Comparison of ENCODE assay signal across 1 cellular context in genomic region chr17:4777969-4778760, GRCh38.
TF ChIP-seq lines count a peak whose summit lies in the region.

No MANE protein-coding gene starts in this region.

TF ChIP-seq in HepG2, 621 proteins besides CTCF, POLR2A, EP300 and RAD21 (continued from another document and continues in another):
- TF ChIP-seq PITX1 (CRISPR knock-in tag; IDR thresholded peaks at IDR 0.05) (peak; percentile 91), ZNF766 (CRISPR knock-in tag; IDR thresholded peaks at IDR 0.05; ENCODE audit: borderline replicate concordance) (peak; percentile 55; the same call in 1 of the 2 replicates), ZNF224 (CRISPR knock-in tag; IDR thresholded peaks at IDR 0.05) (no peak), ZNF30 (CRISPR knock-in tag; IDR thresholded peaks at IDR 0.05) (no peak), KDM3A (CRISPR knock-in tag; IDR thresholded peaks at IDR 0.05; ENCODE audit: low read depth) (no peak), U2AF2 (IDR thresholded peaks at IDR 0.05; ENCODE audit: low read depth, low read length) (no peak), GPN1 (CRISPR knock-in tag; IDR thresholded peaks at IDR 0.05; ENCODE audit: borderline replicate concordance) (no peak), HIC2 (CRISPR knock-in tag; IDR thresholded peaks at IDR 0.05; ENCODE audit: low read depth) (no peak), ZNF563 (CRISPR knock-in tag; IDR thresholded peaks at IDR 0.05) (no peak), BHLHE40 (IDR thresholded peaks at IDR 0.05; ENCODE audit: low read length) (no peak; the same call in 1 of the 2 replicates), RERE (CRISPR knock-in tag; IDR thresholded peaks at IDR 0.05; ENCODE audit: low read depth) (peak; percentile 64; the same call in 1 of the 2 replicates), ZBTB21 (CRISPR knock-in tag; IDR thresholded peaks at IDR 0.05) (no peak), ZNF577 (CRISPR knock-in tag; IDR thresholded peaks at IDR 0.05; ENCODE audit: borderline replicate concordance, low read depth) (no peak), ZNF619 (CRISPR knock-in tag; IDR thresholded peaks at IDR 0.05) (no peak), TARDBP (CRISPR knock-in tag; IDR thresholded peaks at IDR 0.05) (peak; percentile 74), IKZF5 (CRISPR knock-in tag; IDR thresholded peaks at IDR 0.05) (0 out of 2 replicates have a peak, but pooled peaks have one; percentile 39), PTBP1 (IDR thresholded peaks at IDR 0.05; ENCODE audit: low read depth, low read length, poor library complexity, severe bottlenecking) (no peak), ZNF713 (CRISPR knock-in tag; IDR thresholded peaks at IDR 0.05) (no peak), TAF1 (CRISPR knock-in tag; IDR thresholded peaks at IDR 0.05) (no peak), ZFP36 (IDR thresholded peaks at IDR 0.05; ENCODE audit: borderline replicate concordance, low read depth, low read length, partially characterized antibody) (no peak), ZXDC (CRISPR knock-in tag; IDR thresholded peaks at IDR 0.05) (no peak), ARID4A (CRISPR knock-in tag; IDR thresholded peaks at IDR 0.05; ENCODE audit: borderline replicate concordance) (peak; percentile 78; the same call in 1 of the 2 replicates), ZNF792 (CRISPR knock-in tag; IDR thresholded peaks at IDR 0.05) (peak; percentile 99), TEAD2 (CRISPR knock-in tag; IDR thresholded peaks at IDR 0.05) (0 out of 2 replicates have a peak, but pooled peaks have one; percentile 24), ZNF883 (CRISPR knock-in tag; IDR thresholded peaks at IDR 0.05; ENCODE audit: not compliant biosample characterization) (no peak), KMT2B (CRISPR knock-in tag; IDR thresholded peaks at IDR 0.05) (peak; percentile 71; the same call in 1 of the 2 replicates), HNRNPUL1 (IDR thresholded peaks at IDR 0.05; ENCODE audit: low read depth, low read length) (no peak), ZNF549 (CRISPR knock-in tag; IDR thresholded peaks at IDR 0.05) (no peak), RXRB (CRISPR knock-in tag; IDR thresholded peaks at IDR 0.05; ENCODE audit: borderline replicate concordance) (peak; percentile 82)
- TF ChIP-seq, protein P1, sequence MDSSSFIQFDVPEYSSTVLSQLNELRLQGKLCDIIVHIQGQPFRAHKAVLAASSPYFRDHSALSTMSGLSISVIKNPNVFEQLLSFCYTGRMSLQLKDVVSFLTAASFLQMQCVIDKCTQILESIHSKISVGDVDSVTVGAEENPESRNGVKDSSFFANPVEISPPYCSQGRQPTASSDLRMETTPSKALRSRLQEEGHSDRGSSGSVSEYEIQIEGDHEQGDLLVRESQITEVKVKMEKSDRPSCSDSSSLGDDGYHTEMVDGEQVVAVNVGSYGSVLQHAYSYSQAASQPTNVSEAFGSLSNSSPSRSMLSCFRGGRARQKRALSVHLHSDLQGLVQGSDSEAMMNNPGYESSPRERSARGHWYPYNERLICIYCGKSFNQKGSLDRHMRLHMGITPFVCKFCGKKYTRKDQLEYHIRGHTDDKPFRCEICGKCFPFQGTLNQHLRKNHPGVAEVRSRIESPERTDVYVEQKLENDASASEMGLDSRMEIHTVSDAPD (CRISPR knock-in tag; IDR thresholded peaks at IDR 0.05), result peak; percentile 62; the same call in 1 of the 2 replicates
- TF ChIP-seq, protein P2, sequence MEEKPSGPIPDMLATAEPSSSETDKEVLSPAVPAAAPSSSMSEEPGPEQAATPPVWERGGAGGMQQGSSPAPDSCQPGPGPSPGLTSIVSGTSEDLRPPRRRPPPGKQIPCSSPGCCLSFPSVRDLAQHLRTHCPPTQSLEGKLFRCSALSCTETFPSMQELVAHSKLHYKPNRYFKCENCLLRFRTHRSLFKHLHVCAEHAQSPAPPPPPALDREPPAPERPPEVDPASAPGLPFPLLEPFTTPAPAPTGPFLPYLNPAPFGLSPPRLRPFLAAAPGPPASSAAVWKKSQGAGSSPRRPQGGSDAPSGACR (CRISPR knock-in tag; IDR thresholded peaks at IDR 0.05), result peak; percentile 44
- TF ChIP-seq, protein P3, sequence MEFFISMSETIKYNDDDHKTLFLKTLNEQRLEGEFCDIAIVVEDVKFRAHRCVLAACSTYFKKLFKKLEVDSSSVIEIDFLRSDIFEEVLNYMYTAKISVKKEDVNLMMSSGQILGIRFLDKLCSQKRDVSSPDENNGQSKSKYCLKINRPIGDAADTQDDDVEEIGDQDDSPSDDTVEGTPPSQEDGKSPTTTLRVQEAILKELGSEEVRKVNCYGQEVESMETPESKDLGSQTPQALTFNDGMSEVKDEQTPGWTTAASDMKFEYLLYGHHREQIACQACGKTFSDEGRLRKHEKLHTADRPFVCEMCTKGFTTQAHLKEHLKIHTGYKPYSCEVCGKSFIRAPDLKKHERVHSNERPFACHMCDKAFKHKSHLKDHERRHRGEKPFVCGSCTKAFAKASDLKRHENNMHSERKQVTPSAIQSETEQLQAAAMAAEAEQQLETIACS (CRISPR knock-in tag; IDR thresholded peaks at IDR 0.05), result no peak
- TF ChIP-seq, protein P4, sequence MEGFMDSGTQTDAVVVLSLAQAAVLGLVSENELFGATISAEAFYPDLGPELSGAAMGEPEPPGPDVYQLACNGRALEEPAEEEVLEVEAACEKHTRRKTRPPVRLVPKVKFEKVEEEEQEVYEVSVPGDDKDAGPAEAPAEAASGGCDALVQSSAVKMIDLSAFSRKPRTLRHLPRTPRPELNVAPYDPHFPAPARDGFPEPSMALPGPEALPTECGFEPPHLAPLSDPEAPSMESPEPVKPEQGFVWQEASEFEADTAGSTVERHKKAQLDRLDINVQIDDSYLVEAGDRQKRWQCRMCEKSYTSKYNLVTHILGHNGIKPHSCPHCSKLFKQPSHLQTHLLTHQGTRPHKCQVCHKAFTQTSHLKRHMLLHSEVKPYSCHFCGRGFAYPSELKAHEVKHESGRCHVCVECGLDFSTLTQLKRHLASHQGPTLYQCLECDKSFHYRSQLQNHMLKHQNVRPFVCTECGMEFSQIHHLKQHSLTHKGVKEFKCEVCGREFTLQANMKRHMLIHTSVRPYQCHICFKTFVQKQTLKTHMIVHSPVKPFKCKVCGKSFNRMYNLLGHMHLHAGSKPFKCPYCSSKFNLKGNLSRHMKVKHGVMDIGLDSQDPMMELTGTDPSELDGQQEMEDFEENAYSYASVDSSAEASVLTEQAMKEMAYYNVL (CRISPR knock-in tag; IDR thresholded peaks at IDR 0.05; ENCODE audit: borderline replicate concordance), result peak; percentile 71; the same call in 1 of the 2 replicates
